Comparison of ENCODE assay signal across 19 cellular contexts in genomic region chr1:51464828-51465227, GRCh38.
"Had no signal": no experiment of that assay in that cellular context is flagged by ENCODE, and none has a peak within 500 bp of the region (broad histone marks: within the 10 kb centered on the region; RNA-seq: fewer than 3 reads in every experiment).

No MANE protein-coding gene starts in this region.

- H3K4me3 Mint-ChIP-seq: natural killer cell; stimulated activated naive B cell treated with anti-CD40 and anti-IgM and Interleukin-4, amounts not matched to agents 10 μg/mL and 1 μg/mL and 100 μg/mL, for 72 hours; stimulated activated naive CD8-positive, alpha-beta T cell treated with anti-CD3 and anti-CD28 coated beads, Interleukin-15, Interleukin-2, amounts not matched to agents 100 ng/mL and 50 ng/mL, for 24 hours had no signal

- H3K9me3 Mint-ChIP-seq: natural killer cell; stimulated activated naive B cell treated with anti-CD40 and anti-IgM and Interleukin-4, amounts not matched to agents 10 μg/mL and 1 μg/mL and 100 μg/mL, for 72 hours; stimulated activated naive CD8-positive, alpha-beta T cell treated with anti-CD3 and anti-CD28 coated beads, Interleukin-15, Interleukin-2, amounts not matched to agents 100 ng/mL and 50 ng/mL, for 24 hours had no signal

- H3K36me3 Mint-ChIP-seq: natural killer cell had no signal

- H3K27ac Mint-ChIP-seq: natural killer cell; progenitor cell of endocrine pancreas; stimulated activated naive B cell treated with anti-CD40 and anti-IgM and Interleukin-4, amounts not matched to agents 10 μg/mL and 1 μg/mL and 100 μg/mL, for 72 hours; stimulated activated naive CD8-positive, alpha-beta T cell treated with anti-CD3 and anti-CD28 coated beads, Interleukin-15, Interleukin-2, amounts not matched to agents 100 ng/mL and 50 ng/mL, for 24 hours had no signal

- H3K4me3 ChIP-seq: dorsolateral prefrontal cortex, gastrocnemius medialis, lower lobe of right lung, spleen, thoracic aorta, transverse colon, upper lobe of right lung, uterus had no signal

- H3K36me3 ChIP-seq: uterus had no signal

- H3K9me3 ChIP-seq: gastrocnemius medialis, lower lobe of right lung, spleen, thoracic aorta, transverse colon, upper lobe of right lung, uterus had no signal

- DNase-seq: dorsolateral prefrontal cortex; effector CD4-positive, alpha-beta T cell; gastrocnemius medialis; head of caudate nucleus; left ventricle myocardium superior; lower lobe of right lung; natural killer cell; occipital lobe; spleen; stimulated activated CD4-positive, alpha-beta T cell treated with anti-CD3 and anti-CD28 coated beads, Interleukin-4, amount 100 ng/mL, for 4 hours; stimulated activated naive B cell treated with anti-CD40 and anti-IgM and Interleukin-4, amounts not matched to agents 10 μg/mL and 1 μg/mL and 100 μg/mL, for 72 hours; transverse colon; upper lobe of right lung; uterus had no signal

- H3K27ac ChIP-seq: dorsolateral prefrontal cortex, gastrocnemius medialis, lower lobe of right lung, parathyroid adenoma, spleen, thoracic aorta, transverse colon, upper lobe of right lung had no signal

- H3K79me2 ChIP-seq: parathyroid adenoma had no signal

- H2AFZ ChIP-seq: parathyroid adenoma had no signal

- H3K4me1 ChIP-seq: gastrocnemius medialis, lower lobe of right lung, parathyroid adenoma, upper lobe of right lung, uterus had no signal

- H3K27me3 ChIP-seq: dorsolateral prefrontal cortex, gastrocnemius medialis, spleen, transverse colon, upper lobe of right lung, uterus had no signal

- ATAC-seq: gastrocnemius medialis; left ventricle myocardium superior; lower lobe of right lung; natural killer cell; sciatic nerve; stimulated activated naive B cell treated with anti-CD40 and anti-IgM and Interleukin-4, amounts not matched to agents 10 μg/mL and 1 μg/mL and 100 μg/mL, for 72 hours; upper lobe of right lung had no signal

- H3K27me3 Mint-ChIP-seq: progenitor cell of endocrine pancreas; stimulated activated naive B cell treated with anti-CD40 and anti-IgM and Interleukin-4, amounts not matched to agents 10 μg/mL and 1 μg/mL and 100 μg/mL, for 72 hours; stimulated activated naive CD8-positive, alpha-beta T cell treated with anti-CD3 and anti-CD28 coated beads, Interleukin-15, Interleukin-2, amounts not matched to agents 100 ng/mL and 50 ng/mL, for 24 hours had no signal
